ENCODE assay signal across 14 cellular contexts in the genomic region with DNA sequence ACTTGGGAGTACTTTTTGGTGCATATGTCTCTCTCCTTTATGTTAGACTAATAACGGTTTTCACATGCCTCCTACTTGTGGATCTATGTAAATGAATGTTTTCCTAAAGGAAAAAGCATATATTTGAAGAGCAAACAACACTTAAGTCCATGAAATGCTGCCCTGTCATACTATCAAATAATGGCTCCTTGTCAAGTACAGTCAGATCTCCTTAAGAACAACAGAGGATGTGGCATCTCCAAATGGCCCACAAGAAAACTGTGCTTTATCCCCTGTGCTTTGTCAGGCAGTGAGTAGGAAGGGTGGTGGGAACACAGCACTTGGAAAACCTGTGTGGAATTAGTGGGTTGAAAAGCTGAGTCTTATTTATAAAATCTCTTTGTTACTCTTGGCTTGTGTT.
A peak's percentile ranks its signal among the peaks of the same experiment; 100 is the strongest.
DNase-seq lines count a peak whose midpoint lies in the region; ATAC-seq and TF ChIP-seq lines count a peak whose summit lies in the region.
"Had no signal": no experiment of that assay in that cellular context is flagged by ENCODE, and none has a peak within 500 bp of the region (broad histone marks: within the 10 kb centered on the region; RNA-seq: fewer than 3 reads in every experiment).

No MANE protein-coding gene starts in this region.

- no peaks in the 10 kb centered on the region for H3F3A ChIP-seq in PC-3 (ENCODE audit: low read length, unreplicated experiment)

- no peak for TF ChIP-seq EP300 in esophagus muscularis mucosa (IDR thresholded peaks at IDR 0.05)

- H3K79me2 ChIP-seq in PC-3 (ENCODE audit: low read length): no peaks in the 10 kb centered on the region

- no peak overlapping the region for H3K4me3 ChIP-seq in left ventricle myocardium inferior
- no peak overlapping the region for H3K4me3 ChIP-seq in PC-3 (ENCODE audit: low read length)
- H3K4me3 ChIP-seq in psoas muscle: no peak overlapping the region
- no peak overlapping the region for H3K4me3 ChIP-seq in testis
- H3K4me3 ChIP-seq in esophagus muscularis mucosa: no peak overlapping the region
- H3K4me3 ChIP-seq: BLaER1 treated with 17β-estradiol and CSF1 and Interleukin-3, amounts not matched to agents 10 nM and 100 nM had no signal

- TF ChIP-seq POLR2A in testis (IDR thresholded peaks at IDR 0.05) (no peak), esophagus muscularis mucosa (IDR thresholded peaks at IDR 0.05; ENCODE audit: low read depth) (no peak)

- H3K4me2 ChIP-seq in PC-3 (ENCODE audit: low read length): no peak overlapping the region

- BruUV-seq in PC-3 (replicated peaks; lab: Mats Ljungman, UMichigan): no TSS peak

- CTCF ChIA-PET in PC-3 (lab: Charles Lee): no interaction called here

- 25 to 63% (median 47%) methylated on average over 1 of the region's 1 CpG for WGBS in psoas muscle, 3 donors
- WGBS in testis, 2 donors: 62 to 82% methylated on average over 1 of the region's 1 CpG
- WGBS in esophagus muscularis mucosa: 80% methylated on average over 1 of the region's 1 CpG

- ATAC-seq in Right ventricle myocardium inferior: no peak
- peak; percentile 74 for ATAC-seq in PC-3
- ATAC-seq in psoas muscle: peak in 3 of 4 donors; percentile 28 to 60 (median 36)

- DNase-seq in left ventricle myocardium inferior (no peak), Right ventricle myocardium inferior (ENCODE audit: missing footprints) (no peak), PC-3 (no peak), psoas muscle (no peak), midbrain (lab: John Stamatoyannopoulos, UW) (no peak), testis (no peak), esophagus muscularis mucosa (ENCODE audit: extremely low spot score) (no peak)
- DNase-seq: ACHN; CD4-positive, CD25-positive, alpha-beta regulatory T cell; DMS79; HCEC 1CT; HFFc6 had no signal

- POLR2A ChIA-PET in PC-3 (lab: Charles Lee; ENCODE audit: unreplicated experiment): no interaction called here

- peaks cover 15% of the 10 kb centered on the region for H3K4me1 ChIP-seq in left ventricle myocardium inferior
- H3K4me1 ChIP-seq in PC-3 (ENCODE audit: insufficient read depth, low read length): no peaks in the 10 kb centered on the region
- peaks cover 6% of the 10 kb centered on the region for H3K4me1 ChIP-seq in psoas muscle
- H3K4me1 ChIP-seq in testis: no peaks in the 10 kb centered on the region
- peaks cover 0 to under 1% (median 0%) of the 10 kb centered on the region in 4 donors for H3K4me1 ChIP-seq in esophagus muscularis mucosa

- H3K36me3 ChIP-seq in left ventricle myocardium inferior: no peaks in the 10 kb centered on the region
- H3K36me3 ChIP-seq in PC-3 (ENCODE audit: low read depth, low read length): no peaks in the 10 kb centered on the region
- H3K36me3 ChIP-seq in psoas muscle (ENCODE audit: insufficient read depth in 1 of 2, low read depth in 1 of 2): no peaks in the 10 kb centered on the region
- no peaks in the 10 kb centered on the region for H3K36me3 ChIP-seq in testis (ENCODE audit: low read depth, missing control alignments)
- no peaks in the 10 kb centered on the region for H3K36me3 ChIP-seq in esophagus muscularis mucosa

- H3K27ac ChIP-seq in left ventricle myocardium inferior (replicated peaks): peak overlapping the region; percentile 48
- H3K27ac ChIP-seq in PC-3 (ENCODE audit: low read length): no peak overlapping the region
- H3K27ac ChIP-seq in psoas muscle: no peak overlapping the region
- H3K27ac ChIP-seq in testis: no peak overlapping the region
- H3K27ac ChIP-seq in esophagus muscularis mucosa (replicated peaks in 1 of 4): no peak overlapping the region
- H3K27ac ChIP-seq: HL-60 had no signal

- TF ChIP-seq CTCF in left ventricle myocardium inferior (IDR thresholded peaks at IDR 0.05; ENCODE audit: borderline replicate concordance) (no peak), PC-3 (conservative IDR thresholded peaks at IDR 0.05; ENCODE audit: low read depth, low read length) (no peak), psoas muscle (IDR thresholded peaks at IDR 0.05) (no peak), testis (IDR thresholded peaks at IDR 0.05) (no peak), esophagus muscularis mucosa (IDR thresholded peaks at IDR 0.05) (no peak)

- no peaks in the 10 kb centered on the region for H3K27me3 ChIP-seq in left ventricle myocardium inferior (ENCODE audit: low read depth)
- no peaks in the 10 kb centered on the region for H3K27me3 ChIP-seq in PC-3 (ENCODE audit: low read length)
- no peaks in the 10 kb centered on the region for H3K27me3 ChIP-seq in psoas muscle (ENCODE audit: insufficient read depth in 3 of 3, low read length in 2 of 3)
- no peaks in the 10 kb centered on the region for H3K27me3 ChIP-seq in testis
- H3K27me3 ChIP-seq in esophagus muscularis mucosa: no peaks in the 10 kb centered on the region
- H3K27me3 ChIP-seq: BLaER1 treated with 17β-estradiol and CSF1 and Interleukin-3, amounts not matched to agents 10 nM and 100 nM had no signal

- no peak overlapping the region for H3K9ac ChIP-seq in PC-3 (ENCODE audit: low read length)
- H3K9ac ChIP-seq: BLaER1 treated with 17β-estradiol and CSF1 and Interleukin-3, amounts not matched to agents 10 nM and 100 nM had no signal

- intact Hi-C loops in left ventricle myocardium inferior (cut with micrococcal nuclease): no loop called here
- intact Hi-C loops in Right ventricle myocardium inferior (cut with DNase I): no loop called here
- intact Hi-C loops in PC-3 (cut with micrococcal nuclease): no loop called here
- intact Hi-C loops in psoas muscle (cut with DNase I): no loop called here
- intact Hi-C loops in testis (cut with DNase I; ENCODE audit: low total_unique reads): no loop called here
- intact Hi-C loops in esophagus muscularis mucosa (cut with DNase I): no loop called here

- H3K9me2 ChIP-seq in PC-3 (replicated peaks; ENCODE audit: low read length): no peaks in the 10 kb centered on the region

- H3K9me3 ChIP-seq in left ventricle myocardium inferior (replicated peaks): no peaks in the 10 kb centered on the region
- H3K9me3 ChIP-seq in PC-3 (ENCODE audit: low read length): no peaks in the 10 kb centered on the region
- H3K9me3 ChIP-seq in psoas muscle: no peaks in the 10 kb centered on the region
- H3K9me3 ChIP-seq in testis: no peaks in the 10 kb centered on the region
- no peaks in the 10 kb centered on the region for H3K9me3 ChIP-seq in esophagus muscularis mucosa
- H3K9me3 ChIP-seq: BLaER1 treated with 17β-estradiol and CSF1 and Interleukin-3, amounts not matched to agents 10 nM and 100 nM had no signal

- no peak overlapping the region for H2AFZ ChIP-seq in PC-3 (ENCODE audit: low read length)

- no peaks in the 10 kb centered on the region for H4K20me1 ChIP-seq in PC-3 (ENCODE audit: low read length)
- H4K20me1 ChIP-seq: BLaER1 treated with 17β-estradiol and CSF1 and Interleukin-3, amounts not matched to agents 10 nM and 100 nM had no signal
